1 cellular context compared by ENCODE assay signal in the genomic region with DNA sequence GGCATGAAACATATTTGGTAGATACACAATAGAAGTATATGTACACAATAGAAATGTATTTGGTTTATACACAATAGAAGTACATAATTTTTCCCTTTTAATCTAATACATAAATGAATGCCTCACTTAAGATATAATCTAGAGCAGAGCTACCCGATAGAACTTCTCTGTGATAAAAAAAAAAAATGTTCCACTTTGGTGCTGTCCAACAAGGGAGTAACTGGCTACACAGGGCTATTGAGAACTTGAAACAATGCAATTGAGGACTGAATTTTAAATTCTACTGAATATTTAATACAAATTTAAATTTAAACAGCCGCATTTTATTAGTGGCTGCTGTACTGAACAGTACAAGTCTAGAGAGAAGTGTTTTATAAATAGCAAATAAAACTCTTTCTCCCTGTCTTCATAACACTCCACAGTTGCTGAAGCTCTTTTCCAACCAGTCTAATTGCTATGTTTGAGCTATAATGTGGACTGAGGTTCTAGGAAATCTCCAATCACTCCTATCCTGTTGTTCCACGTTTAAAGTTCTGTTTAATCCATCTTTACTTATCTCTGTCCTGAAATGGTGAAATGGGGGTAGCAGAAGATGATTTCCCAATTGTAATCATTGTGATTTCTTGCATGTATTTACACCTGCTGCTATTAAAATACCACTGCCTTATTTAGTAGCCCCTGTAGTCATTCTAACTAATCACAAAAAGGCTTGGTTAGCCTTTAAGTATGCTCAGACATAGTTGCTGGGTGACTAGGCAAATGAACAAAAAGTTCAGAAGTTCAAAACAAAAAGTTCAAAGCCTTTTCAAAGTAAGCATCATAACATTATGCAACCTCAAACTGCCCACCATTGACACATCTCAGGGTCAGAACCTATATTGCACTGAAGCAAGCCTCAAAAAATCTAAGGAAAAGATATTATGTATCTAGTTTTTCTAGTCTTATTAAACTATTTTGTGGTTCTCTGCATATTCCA.
TF ChIP-seq lines count a peak whose summit lies in the region.

No MANE protein-coding gene starts in this region.

TF ChIP-seq in liver, 16 proteins besides CTCF, POLR2A, EP300 and RAD21 (continued from another document):
- TF ChIP-seq, protein P1, sequence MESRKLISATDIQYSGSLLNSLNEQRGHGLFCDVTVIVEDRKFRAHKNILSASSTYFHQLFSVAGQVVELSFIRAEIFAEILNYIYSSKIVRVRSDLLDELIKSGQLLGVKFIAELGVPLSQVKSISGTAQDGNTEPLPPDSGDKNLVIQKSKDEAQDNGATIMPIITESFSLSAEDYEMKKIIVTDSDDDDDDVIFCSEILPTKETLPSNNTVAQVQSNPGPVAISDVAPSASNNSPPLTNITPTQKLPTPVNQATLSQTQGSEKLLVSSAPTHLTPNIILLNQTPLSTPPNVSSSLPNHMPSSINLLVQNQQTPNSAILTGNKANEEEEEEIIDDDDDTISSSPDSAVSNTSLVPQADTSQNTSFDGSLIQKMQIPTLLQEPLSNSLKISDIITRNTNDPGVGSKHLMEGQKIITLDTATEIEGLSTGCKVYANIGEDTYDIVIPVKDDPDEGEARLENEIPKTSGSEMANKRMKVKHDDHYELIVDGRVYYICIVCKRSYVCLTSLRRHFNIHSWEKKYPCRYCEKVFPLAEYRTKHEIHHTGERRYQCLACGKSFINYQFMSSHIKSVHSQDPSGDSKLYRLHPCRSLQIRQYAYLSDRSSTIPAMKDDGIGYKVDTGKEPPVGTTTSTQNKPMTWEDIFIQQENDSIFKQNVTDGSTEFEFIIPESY (IDR thresholded peaks at IDR 0.05), result peak; percentile 71
- peak; percentile 39 for TF ChIP-seq FOXA1 (IDR thresholded peaks at IDR 0.05)
- peak; percentile 68 to 74 for TF ChIP-seq HNF4A (conservative IDR thresholded peaks at IDR 0.05)
- TF ChIP-seq RXRA (IDR thresholded peaks at IDR 0.05), result peak; percentile 83 to 93
- TF ChIP-seq YY1 (IDR thresholded peaks at IDR 0.05), result peak; percentile 77
- no peak for TF ChIP-seq TAF1 (conservative IDR thresholded peaks at IDR 0.05)
- TF ChIP-seq SP1 (IDR thresholded peaks at IDR 0.05), result peak; percentile 67
